In the genomic region with DNA sequence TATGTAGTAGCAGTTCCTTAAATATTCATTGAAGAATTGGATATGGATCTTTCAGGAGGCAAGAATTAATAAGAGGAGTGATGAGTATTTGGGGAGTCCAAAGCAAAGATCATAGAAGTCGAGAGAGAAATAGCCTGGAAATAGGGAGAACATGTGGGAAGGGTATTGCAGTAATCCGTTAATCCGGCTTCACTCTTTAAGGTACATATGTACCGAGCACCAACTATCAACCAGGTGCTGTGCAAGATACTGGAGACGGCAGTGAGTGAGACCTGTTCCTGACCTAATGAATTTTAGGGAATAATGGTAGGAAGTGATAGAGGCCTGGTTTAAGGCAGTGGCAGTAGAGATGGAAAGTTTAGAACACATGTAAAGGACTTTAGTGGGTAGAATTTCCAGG, we compare ENCODE assay signal across 8 cellular contexts. TPM values are rescaled to one million over a fixed set of nuclear protein-coding genes. Genes with fewer than 3 reads are reported as not detected.
A peak's percentile ranks its signal among the peaks of the same experiment; 100 is the strongest.
DNase-seq lines count a peak whose midpoint lies in the region; ATAC-seq and TF ChIP-seq lines count a peak whose summit lies in the region.

No MANE protein-coding gene starts in this region.

- no peak overlapping the region for H4K91ac ChIP-seq in mesenchymal stem cell (ENCODE audit: low read length)

- H3K27me3 ChIP-seq in heart right ventricle (no peaks in the 10 kb centered on the region), body of pancreas (no peaks in the 10 kb centered on the region), mesenchymal stem cell (ENCODE audit: control insufficient read depth in 1 of 2, insufficient read depth in 1 of 2, low read length in 2 of 2) (no peaks in the 10 kb centered on the region), uterus (no peaks in the 10 kb centered on the region)

- H3K79me1 ChIP-seq in mesenchymal stem cell (replicated peaks; ENCODE audit: low read length, poor library complexity, severe bottlenecking), result peaks cover 14% of the 10 kb centered on the region

- TF ChIP-seq CTCF in heart right ventricle (IDR thresholded peaks at IDR 0.05) (no peak), body of pancreas (IDR thresholded peaks at IDR 0.05) (no peak), uterus (IDR thresholded peaks at IDR 0.05) (no peak)

- H3K36me3 ChIP-seq in heart right ventricle (peaks cover 0 to 50% (median 35%) of the 10 kb centered on the region in 9 donors), body of pancreas (replicated peaks in 1 of 2; ENCODE audit: insufficient read depth in 1 of 2, low read depth in 2 of 2) (peaks cover 0 to 8% of the 10 kb centered on the region in 2 donors), mesenchymal stem cell (ENCODE audit: control insufficient read depth in 1 of 2, insufficient read depth in 2 of 2, low read depth in 1 of 2, low read length in 2 of 2) (peaks cover 29 to 39% of the 10 kb centered on the region in 2 experiments), uterus (no peaks in the 10 kb centered on the region)

- no peak overlapping the region for H2BK120ac ChIP-seq in mesenchymal stem cell (ENCODE audit: low read depth, low read length)

- H3K4me3 ChIP-seq in heart right ventricle, result peak overlapping the region; percentile 65 to 100 (median 90)
- H3K4me3 ChIP-seq in body of pancreas, result peak overlapping the region in 1 of 2 donors; percentile 28
- H3K4me3 ChIP-seq in mesenchymal stem cell (ENCODE audit: insufficient read depth in 1 of 2, low read depth in 1 of 2, low read length in 2 of 2), result peak overlapping the region in 1 of 2 experiments; percentile 90
- H3K4me3 ChIP-seq in uterus, result peak overlapping the region; percentile 68 to 73

- 74 to 76% methylated on average over 5 of the region's 5 CpGs for WGBS in heart right ventricle, 2 donors
- 49 to 51% methylated on average over 5 of the region's 5 CpGs for WGBS in body of pancreas, 2 donors
- WGBS in mesenchymal stem cell, result 93% methylated on average over 5 of the region's 5 CpGs

- no peak overlapping the region for H3K4ac ChIP-seq in mesenchymal stem cell (ENCODE audit: low read depth in 1 of 2, low read length in 2 of 2)

- peak overlapping the region; percentile 97 for H3K9ac ChIP-seq in mesenchymal stem cell (ENCODE audit: low read length)

- no peak for ATAC-seq in heart right ventricle
- ATAC-seq in left cardiac atrium, result no peak
- no peak for ATAC-seq in body of pancreas

- no peak overlapping the region for H2BK15ac ChIP-seq in mesenchymal stem cell (ENCODE audit: low read depth, poor library complexity, severe bottlenecking)

- peak overlapping the region; percentile 49 for H2AK5ac ChIP-seq in mesenchymal stem cell (ENCODE audit: low read length, severe bottlenecking)

- no peak overlapping the region for H3K23ac ChIP-seq in mesenchymal stem cell (ENCODE audit: low read length in 2 of 2)

- H3K14ac ChIP-seq in mesenchymal stem cell (ENCODE audit: low read length in 2 of 2), result no peak overlapping the region

- intact Hi-C loops in heart right ventricle (cut with DNase I), result loop anchor here in 4 of 10 donors (2.0 to 10.0 kb wide), 5 partner anchors 28 to 322 kb away; a partner anchor contains a TSS
- intact Hi-C loops in left cardiac atrium (cut with DNase I), result no loop called here
- intact Hi-C loops in body of pancreas (cut with DNase I), result no loop called here
- intact Hi-C loops in uterus (cut with DNase I; ENCODE audit: low total_unique reads), result no loop called here

- H3K18ac ChIP-seq in mesenchymal stem cell (ENCODE audit: low read depth in 1 of 2, low read length in 2 of 2), result no peak overlapping the region

- H3K4me2 ChIP-seq in mesenchymal stem cell (ENCODE audit: low read length, poor library complexity, severe bottlenecking), result peak overlapping the region; percentile 85

- no peak overlapping the region for H2BK5ac ChIP-seq in mesenchymal stem cell (ENCODE audit: low read depth, low read length, poor library complexity, severe bottlenecking)

- H2AFZ ChIP-seq in mesenchymal stem cell (ENCODE audit: low read depth, low read length), result no peak overlapping the region

- in situ Hi-C loops in KBM-7 (cut with MboI; ENCODE audit: low pct_unique_long_range_greater_than_20kb, low sequenced_read_pairs), result no loop called here

- H3K9me3 ChIP-seq in heart right ventricle (no peaks in the 10 kb centered on the region), body of pancreas (no peaks in the 10 kb centered on the region), mesenchymal stem cell (ENCODE audit: control insufficient read depth, low read length) (no peaks in the 10 kb centered on the region), uterus (no peaks in the 10 kb centered on the region)

- H2BK12ac ChIP-seq in mesenchymal stem cell (ENCODE audit: low read length in 2 of 2), result no peak overlapping the region

- peaks cover 13 to 46% (median 37%) of the 10 kb centered on the region in 9 donors for H3K4me1 ChIP-seq in heart right ventricle
- peaks cover 38% of the 10 kb centered on the region for H3K4me1 ChIP-seq in body of pancreas
- H3K4me1 ChIP-seq in mesenchymal stem cell (ENCODE audit: control insufficient read depth, insufficient read depth, low read depth, low read length), result peaks cover 15% of the 10 kb centered on the region
- H3K4me1 ChIP-seq in uterus, result peaks cover 0 to 21% of the 10 kb centered on the region in 2 donors

- H3K27ac ChIP-seq in heart right ventricle (peak overlapping the region in 9 of 10 donors; percentile 96 to 100 (median 99)), body of pancreas (peak overlapping the region; percentile 87 to 100 (median 100)), mesenchymal stem cell (ENCODE audit: low read length, poor library complexity, severe bottlenecking) (no peak overlapping the region), uterus (peak overlapping the region; percentile 97 to 98)

- DNase-seq in heart right ventricle (no peak), left cardiac atrium (no peak), body of pancreas (no peak), mesenchymal stem cell (no peak), uterus (no peak), KBM-7 (no peak), NCI-H2107 treated with DMSO at 0.1 percent for 48 hours (lab: John Stamatoyannopoulos, UW; ENCODE audit: unreplicated experiment) (no peak)
- DNase-seq in stimulated activated CD4-positive, alpha-beta T cell treated with anti-CD3 and anti-CD28 coated beads, Interleukin-1b, Interleukin-23, amount 100 ng/mL, for 48 hours, result no peak

- H4K8ac ChIP-seq in mesenchymal stem cell (ENCODE audit: low read length), result no peak overlapping the region

- no peak for TF ChIP-seq POLR2A in body of pancreas (IDR thresholded peaks at IDR 0.05)
- no peak for TF ChIP-seq POLR2A in uterus (IDR thresholded peaks at IDR 0.05)

RNA-seq across cellular contexts. Expression of a gene that starts 1.1 kb away (rescaled TPM):
- total RNA-seq in heart right ventricle (100 to 1,000 TPM in 1 of 10 donors, 10 to 100 TPM in 9; 30.8 to 110 (median 54.8) TPM), left cardiac atrium (10 to 100 TPM; 68.3 to 93.8 TPM), body of pancreas (10 to 100 TPM; 10.2 to 16.3 TPM), uterus (10 to 100 TPM; 41.9 to 65.6 (median 51.3) TPM)
- polyA plus RNA-seq in heart right ventricle, result 10 to 100 TPM; 29.0 to 41.4 TPM
- polyA plus RNA-seq in mesenchymal stem cell (2013, experiment 1 of 2), result 36.8 TPM
- polyA plus RNA-seq in mesenchymal stem cell (2013, experiment 2 of 2), result 39.0 TPM

RNA-seq across cellular contexts. Expression of a gene that starts 1.5 kb away (rescaled TPM):
- total RNA-seq in heart right ventricle, result 100 to 1,000 TPM in 8 of 10 donors, 10 to 100 TPM in 2; 94.6 to 135 (median 110) TPM
- polyA plus RNA-seq in heart right ventricle, result 100 to 1,000 TPM in 1 of 2 donors, 10 to 100 TPM in 1; 56.3 to 116 TPM
- 100 to 1,000 TPM; 116 to 118 TPM for total RNA-seq in left cardiac atrium
- total RNA-seq in body of pancreas, result 10 to 100 TPM; 33.5 to 44.8 TPM
- polyA plus RNA-seq in mesenchymal stem cell (2013, experiment 1 of 2), result 136 TPM
- 141 TPM for polyA plus RNA-seq in mesenchymal stem cell (2013, experiment 2 of 2)
- total RNA-seq in uterus, result 100 to 1,000 TPM in 1 of 4 donors, 10 to 100 TPM in 3; 13.8 to 115 (median 37.2) TPM

RNA-seq across cellular contexts. Expression of a gene that starts 9.2 kb away (rescaled TPM):
- total RNA-seq in heart right ventricle, result 1 to 10 TPM in 3 of 10 donors, under 1 TPM in 7; 0.39 to 2.5 (median 0.80) TPM
- 1 to 10 TPM; 1.3 to 1.6 TPM for polyA plus RNA-seq in heart right ventricle
- total RNA-seq in left cardiac atrium, result 1 to 10 TPM; 2.1 to 4.9 TPM
- 10 to 100 TPM; 72.9 to 92.3 TPM for total RNA-seq in body of pancreas
- polyA plus RNA-seq in mesenchymal stem cell (2013, experiment 1 of 2), result 2.6 TPM
- polyA plus RNA-seq in mesenchymal stem cell (2013, experiment 2 of 2), result 1.9 TPM
- total RNA-seq in uterus, result 10 to 100 TPM in 1 of 4 donors, under 1 TPM in 3; 0.29 to 24.4 (median 0.68) TPM

RNA-seq across cellular contexts. Expression of a gene that starts 10.8 kb away (rescaled TPM):
- total RNA-seq in heart right ventricle, result 100 to 1,000 TPM; 440 to 567 (median 501) TPM
- polyA plus RNA-seq in heart right ventricle, result 100 to 1,000 TPM; 540 to 733 TPM
- total RNA-seq in left cardiac atrium, result 100 to 1,000 TPM; 459 to 475 TPM
- total RNA-seq in body of pancreas, result 100 to 1,000 TPM; 145 to 482 TPM
- 1,180 TPM for polyA plus RNA-seq in mesenchymal stem cell (2013, experiment 1 of 2)
- 1,203 TPM for polyA plus RNA-seq in mesenchymal stem cell (2013, experiment 2 of 2)
- total RNA-seq in uterus, result 100 to 1,000 TPM; 220 to 467 (median 366) TPM

RNA-seq across cellular contexts. Expression of a gene that starts 13.8 kb away (rescaled TPM):
- 10 to 100 TPM; 17.7 to 24.5 (median 22.6) TPM for total RNA-seq in heart right ventricle
- 10 to 100 TPM; 16.1 to 25.0 TPM for polyA plus RNA-seq in heart right ventricle
- 10 to 100 TPM; 18.5 to 27.5 TPM for total RNA-seq in left cardiac atrium
- 10 to 100 TPM; 11.9 to 15.8 TPM for total RNA-seq in body of pancreas
- 117 TPM for polyA plus RNA-seq in mesenchymal stem cell (2013, experiment 1 of 2)
- 119 TPM for polyA plus RNA-seq in mesenchymal stem cell (2013, experiment 2 of 2)
- total RNA-seq in uterus, result 10 to 100 TPM in 3 of 4 donors, 1 to 10 TPM in 1; 9.7 to 68.1 (median 29.7) TPM
